28 cellular contexts compared by ENCODE assay signal in the genomic region with DNA sequence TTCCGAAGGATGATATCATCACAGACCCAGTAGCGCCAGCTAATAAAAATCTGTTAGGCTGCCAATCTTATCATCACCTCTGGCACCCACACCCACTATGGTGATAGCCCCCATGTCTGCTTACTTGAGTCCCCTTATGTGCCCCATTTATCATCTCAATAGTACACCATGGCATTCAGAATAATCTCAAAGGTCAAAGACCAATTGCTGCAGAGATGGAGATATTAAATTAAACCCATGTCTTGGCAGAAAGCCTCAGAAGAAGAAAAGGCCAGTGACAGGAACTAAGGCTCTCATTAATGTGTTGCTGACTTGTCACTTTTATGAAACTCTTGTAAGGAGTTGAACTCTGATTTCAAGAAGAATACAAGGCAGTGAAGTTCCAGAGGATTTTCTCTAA. TPM values are rescaled to one million over a fixed set of nuclear protein-coding genes. Genes with fewer than 3 reads are reported as not detected.
"Had no signal": no experiment of that assay in that cellular context is flagged by ENCODE, and none has a peak within 500 bp of the region (broad histone marks: within the 10 kb centered on the region; RNA-seq: fewer than 3 reads in every experiment).

No MANE protein-coding gene starts in this region.

- ATAC-seq: left colon; natural killer cell; psoas muscle; right lobe of liver; stimulated activated naive B cell treated with anti-CD40 and anti-IgM and Interleukin-4, amounts not matched to agents 10 μg/mL and 1 μg/mL and 100 μg/mL, for 72 hours; stimulated activated naive CD8-positive, alpha-beta T cell treated with anti-CD3 and anti-CD28 coated beads, Interleukin-15, Interleukin-2, amounts not matched to agents 100 U/mL and 50 U/mL, for 24 hours had no signal

- H3K4me1 Mint-ChIP-seq: immature natural killer cell; mesothelial cell of epicardium; naive B cell; natural killer cell; nephron progenitor cell; stimulated activated naive B cell treated with anti-CD40 and anti-IgM and Interleukin-4, amounts not matched to agents 10 μg/mL and 1 μg/mL and 100 μg/mL, for 72 hours had no signal

- DNase-seq: hypothalamus; immature natural killer cell; kidney; left colon; left ventricle myocardium inferior; mesendoderm; naive B cell; natural killer cell; nephron progenitor cell; occipital lobe; psoas muscle; right lobe of liver; stimulated activated CD4-positive, alpha-beta T cell treated with anti-CD3 and anti-CD28 coated beads, Interleukin-12 subunit alpha, Interleukin-12 subunit beta, amount 100 ng/mL, for 4 hours; stimulated activated CD4-positive, alpha-beta T cell treated with anti-CD3 and anti-CD28 coated beads, Interleukin-15, amount 100 ng/mL, for 24 hours; stimulated activated CD4-positive, alpha-beta T cell treated with anti-CD3 and anti-CD28 coated beads, Interleukin-2, amount 100 ng/mL, for 24 hours; stimulated activated CD4-positive, alpha-beta T cell treated with anti-CD3 and anti-CD28 coated beads, Interleukin-4, amount 100 ng/mL, for 1 hour; stimulated activated naive B cell treated with anti-CD40 and anti-IgM and Interleukin-4, amounts not matched to agents 10 μg/mL and 1 μg/mL and 100 μg/mL, for 72 hours; stimulated activated naive CD8-positive, alpha-beta T cell treated with anti-CD3 and anti-CD28 coated beads, Interleukin-15, Interleukin-2, amounts not matched to agents 100 U/mL and 50 U/mL, for 24 hours; stomach; testis; thyroid gland; transverse colon; upper lobe of left lung had no signal

- H3K36me3 Mint-ChIP-seq: immature natural killer cell; mesothelial cell of epicardium; naive B cell; natural killer cell; neural progenitor cell; stimulated activated naive B cell treated with anti-CD40 and anti-IgM and Interleukin-4, amounts not matched to agents 10 μg/mL and 1 μg/mL and 100 μg/mL, for 72 hours had no signal

- H3K9me3 Mint-ChIP-seq: mesothelial cell of epicardium; naive B cell; nephron progenitor cell; neural progenitor cell; stimulated activated naive B cell treated with anti-CD40 and anti-IgM and Interleukin-4, amounts not matched to agents 10 μg/mL and 1 μg/mL and 100 μg/mL, for 72 hours had no signal

- H3K4me3 Mint-ChIP-seq: immature natural killer cell; mesothelial cell of epicardium; naive B cell; natural killer cell; nephron progenitor cell; neural progenitor cell; stimulated activated naive B cell treated with anti-CD40 and anti-IgM and Interleukin-4, amounts not matched to agents 10 μg/mL and 1 μg/mL and 100 μg/mL, for 72 hours had no signal

- H3K27ac Mint-ChIP-seq: immature natural killer cell; mesothelial cell of epicardium; natural killer cell; nephron progenitor cell; neural progenitor cell; stimulated activated naive B cell treated with anti-CD40 and anti-IgM and Interleukin-4, amounts not matched to agents 10 μg/mL and 1 μg/mL and 100 μg/mL, for 72 hours had no signal

RNA-seq across cellular contexts. Expression of a gene that starts 32.8 kb away (rescaled TPM):
- total RNA-seq: natural killer cell, osteocyte, posterior vena cava, psoas muscle, right lobe of liver, skeletal muscle tissue, thyroid gland had no signal
